30 cellular contexts compared by ENCODE assay signal in the genomic region with DNA sequence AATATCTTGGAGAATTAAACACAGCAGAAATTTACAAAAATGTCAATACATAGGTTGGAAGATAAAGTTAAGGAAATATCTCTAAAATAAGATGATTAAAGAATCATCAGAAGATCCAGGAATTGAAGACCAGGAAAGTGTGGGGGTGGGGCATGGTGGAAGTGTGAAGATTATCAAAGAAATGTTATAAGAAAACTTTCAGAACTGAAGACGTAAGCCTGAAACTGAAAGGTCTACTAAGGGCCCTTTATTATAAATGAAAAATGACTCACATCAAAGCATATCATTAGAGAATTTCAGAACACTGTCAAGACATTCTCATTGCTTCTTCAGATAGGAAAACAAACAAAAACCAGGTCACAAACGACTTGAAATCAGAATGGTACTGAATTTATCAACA.
DNase-seq lines count a peak whose midpoint lies in the region; ATAC-seq, FAIRE-seq and TF ChIP-seq lines count a peak whose summit lies in the region.
"Had no signal": no experiment of that assay in that cellular context is flagged by ENCODE, and none has a peak within 500 bp of the region (broad histone marks: within the 10 kb centered on the region; RNA-seq: fewer than 3 reads in every experiment).

No MANE protein-coding gene starts in this region.

- H3K9me3 Mint-ChIP-seq in activated CD8-positive, alpha-beta T cell treated with anti-CD3 and anti-CD28 coated beads for 36 hours = peaks cover 1% of the 10 kb centered on the region
- H3K9me3 Mint-ChIP-seq in activated CD8-positive, alpha-beta T cell treated with anti-CD3 and anti-CD28 coated beads, Interleukin-2, amount 10 ng/mL, durations not matched to agents 7 days and 5 days (ENCODE audit: insufficient read depth) = no peaks in the 10 kb centered on the region
- H3K9me3 Mint-ChIP-seq: CD8-positive, alpha-beta T cell had no signal

- no peaks in the 10 kb centered on the region for H3K9me3 ChIP-seq in pancreas
- H3K9me3 ChIP-seq: gastroesophageal sphincter, Peyer's patch had no signal

- H3K27ac ChIP-seq in pancreas = no peak overlapping the region
- H3K27ac ChIP-seq: gastroesophageal sphincter, Peyer's patch had no signal

- intact Hi-C loops in activated CD8-positive, alpha-beta T cell treated with anti-CD3 and anti-CD28 coated beads for 36 hours (cut with micrococcal nuclease) = no loop called here
- intact Hi-C loops in pancreas (cut with DNase I) = no loop called here

- no peak for FAIRE-seq in pancreas (lab: Jason Lieb, UNC)
- FAIRE-seq: bronchial epithelial cell, endothelial cell of umbilical vein, H54 had no signal

- peak; percentile 45 for ATAC-seq in activated CD8-positive, alpha-beta T cell treated with anti-CD3 and anti-CD28 coated beads for 36 hours
- no peak for ATAC-seq in activated CD8-positive, alpha-beta T cell treated with anti-CD3 and anti-CD28 coated beads, Interleukin-2, amount 10 ng/mL, durations not matched to agents 7 days and 5 days
- no peak for ATAC-seq in pancreas
- ATAC-seq: CD8-positive, alpha-beta T cell; gastroesophageal sphincter; left cardiac atrium; naive thymus-derived CD8-positive, alpha-beta T cell had no signal

- 51 to 59% methylated on average over 2 of the region's 2 CpGs for WGBS in pancreas, 2 donors

- H3K27ac Mint-ChIP-seq in activated CD8-positive, alpha-beta T cell treated with anti-CD3 and anti-CD28 coated beads for 36 hours = peak overlapping the region; percentile 22
- no peak overlapping the region for H3K27ac Mint-ChIP-seq in activated CD8-positive, alpha-beta T cell treated with anti-CD3 and anti-CD28 coated beads, Interleukin-2, amount 10 ng/mL, durations not matched to agents 7 days and 5 days
- H3K27ac Mint-ChIP-seq: activated naive CD4-positive, alpha-beta T cell treated with anti-CD3 and anti-CD28 coated beads, Interleukin-2, amount 50 U/mL, for 72 hours; B cell; CD8-positive, alpha-beta T cell had no signal

- CTCF ChIA-PET in activated CD8-positive, alpha-beta T cell treated with anti-CD3 and anti-CD28 coated beads for 36 hours (lab: Charles Lee) = no interaction called here
- CTCF ChIA-PET in activated CD8-positive, alpha-beta T cell treated with anti-CD3 and anti-CD28 coated beads, Interleukin-2, amount 10 ng/mL, durations not matched to agents 7 days and 5 days (lab: Charles Lee) = no interaction called here

- H3K36me3 ChIP-seq in pancreas = no peaks in the 10 kb centered on the region
- H3K36me3 ChIP-seq: gastroesophageal sphincter, Peyer's patch had no signal

- DNase-seq in activated CD8-positive, alpha-beta T cell treated with anti-CD3 and anti-CD28 coated beads for 36 hours = peak; percentile 46
- no peak for DNase-seq in activated CD8-positive, alpha-beta T cell treated with anti-CD3 and anti-CD28 coated beads, Interleukin-2, amount 10 ng/mL, durations not matched to agents 7 days and 5 days
- DNase-seq in GM13977 (ENCODE audit: low spot score) = peak; percentile 24
- peak; percentile 18 for DNase-seq in activated naive CD4-positive, alpha-beta T cell treated with anti-CD3 and anti-CD28 coated beads, Interleukin-2, amount 50 U/mL, for 16 hours
- peak; percentile 22 for DNase-seq in stimulated activated CD4-positive, alpha-beta T cell treated with anti-CD3 and anti-CD28 coated beads, Interleukin-4, amount 100 ng/mL, for 1 hour
- DNase-seq in dermis blood vessel endothelial cell = no peak
- no peak for DNase-seq in pancreas
- no peak for DNase-seq in NCI-H526 (lab: John Stamatoyannopoulos, UW)
- DNase-seq: ACHN; aorta; CD8-positive, alpha-beta T cell; hypothalamus; IMR-90; left cardiac atrium; MV-4-11; naive thymus-derived CD8-positive, alpha-beta T cell; NCI-H1436; NCI-H226; NCI-H748 treated with DMSO at 0.1 percent for 48 hours; occipital lobe; Peyer's patch; SHP77; substantia nigra; trophoblast cell had no signal

- H3K36me3 Mint-ChIP-seq in activated CD8-positive, alpha-beta T cell treated with anti-CD3 and anti-CD28 coated beads for 36 hours (ENCODE audit: low read depth) = no peaks in the 10 kb centered on the region
- no peaks in the 10 kb centered on the region for H3K36me3 Mint-ChIP-seq in activated CD8-positive, alpha-beta T cell treated with anti-CD3 and anti-CD28 coated beads, Interleukin-2, amount 10 ng/mL, durations not matched to agents 7 days and 5 days (ENCODE audit: low read depth)
- H3K36me3 Mint-ChIP-seq: activated naive CD4-positive, alpha-beta T cell treated with anti-CD3 and anti-CD28 coated beads, Interleukin-2, amount 50 U/mL, for 72 hours; CD8-positive, alpha-beta T cell; naive thymus-derived CD8-positive, alpha-beta T cell had no signal

- in situ Hi-C loops in GM13977 (cut with MboI; ENCODE audit: low pct_unique_long_range_greater_than_20kb, low sequenced_read_pairs, unreplicated experiment) = no loop called here

- H3K27me3 Mint-ChIP-seq in activated CD8-positive, alpha-beta T cell treated with anti-CD3 and anti-CD28 coated beads for 36 hours = peaks cover 6% of the 10 kb centered on the region
- H3K27me3 Mint-ChIP-seq in activated CD8-positive, alpha-beta T cell treated with anti-CD3 and anti-CD28 coated beads, Interleukin-2, amount 10 ng/mL, durations not matched to agents 7 days and 5 days (ENCODE audit: low read depth) = peaks cover 2% of the 10 kb centered on the region
- H3K27me3 Mint-ChIP-seq: B cell; naive thymus-derived CD8-positive, alpha-beta T cell had no signal

- peaks cover 30% of the 10 kb centered on the region for H3K4me1 Mint-ChIP-seq in activated CD8-positive, alpha-beta T cell treated with anti-CD3 and anti-CD28 coated beads for 36 hours (ENCODE audit: low read depth)
- H3K4me1 Mint-ChIP-seq in activated CD8-positive, alpha-beta T cell treated with anti-CD3 and anti-CD28 coated beads, Interleukin-2, amount 10 ng/mL, durations not matched to agents 7 days and 5 days (ENCODE audit: low read depth) = peaks cover 2% of the 10 kb centered on the region
- H3K4me1 Mint-ChIP-seq: B cell had no signal

- H3K4me1 ChIP-seq in pancreas = no peaks in the 10 kb centered on the region
- H3K4me1 ChIP-seq: gastroesophageal sphincter, Peyer's patch had no signal

- POLR2A ChIA-PET in activated CD8-positive, alpha-beta T cell treated with anti-CD3 and anti-CD28 coated beads for 36 hours (lab: Charles Lee) = interaction anchor here (0.8 kb wide), 1 partner anchor 18 kb away, joined by 3 read pairs; no protein-coding TSS in a partner anchor
- POLR2A ChIA-PET in activated CD8-positive, alpha-beta T cell treated with anti-CD3 and anti-CD28 coated beads, Interleukin-2, amount 10 ng/mL, durations not matched to agents 7 days and 5 days (lab: Charles Lee) = no interaction called here

- H3K27me3 ChIP-seq in pancreas = no peaks in the 10 kb centered on the region
- H3K27me3 ChIP-seq: gastroesophageal sphincter, Peyer's patch had no signal

- no peak for TF ChIP-seq CTCF in activated CD8-positive, alpha-beta T cell treated with anti-CD3 and anti-CD28 coated beads for 36 hours (IDR thresholded peaks at IDR 0.05)
- no peak for TF ChIP-seq CTCF in GM13977 (IDR thresholded peaks at IDR 0.05; ENCODE audit: extremely low read depth, insufficient read depth, missing control alignments)
- TF ChIP-seq CTCF in pancreas (IDR thresholded peaks at IDR 0.05) = no peak

- no peak overlapping the region for H3K4me3 Mint-ChIP-seq in activated CD8-positive, alpha-beta T cell treated with anti-CD3 and anti-CD28 coated beads for 36 hours
- no peak overlapping the region for H3K4me3 Mint-ChIP-seq in activated CD8-positive, alpha-beta T cell treated with anti-CD3 and anti-CD28 coated beads, Interleukin-2, amount 10 ng/mL, durations not matched to agents 7 days and 5 days
- H3K4me3 Mint-ChIP-seq: B cell; CD8-positive, alpha-beta T cell; naive thymus-derived CD8-positive, alpha-beta T cell had no signal

- no peak overlapping the region for H3K4me3 ChIP-seq in pancreas
- H3K4me3 ChIP-seq: gastroesophageal sphincter, Peyer's patch had no signal

Comparison
In these comparisons a context has a peak if more than half of its experiments do, and no peak if none do; other contexts are left out.
1. DNase-seq: peak in activated CD8-positive, alpha-beta T cell treated with anti-CD3 and anti-CD28 coated beads for 36 hours (single experiment), GM13977 (single experiment), activated naive CD4-positive, alpha-beta T cell treated with anti-CD3 and anti-CD28 coated beads, Interleukin-2, amount 50 U/mL, for 16 hours (single experiment) and stimulated activated CD4-positive, alpha-beta T cell treated with anti-CD3 and anti-CD28 coated beads, Interleukin-4, amount 100 ng/mL, for 1 hour (single experiment); none in activated CD8-positive, alpha-beta T cell treated with anti-CD3 and anti-CD28 coated beads, Interleukin-2, amount 10 ng/mL, durations not matched to agents 7 days and 5 days (single experiment), dermis blood vessel endothelial cell (single experiment), pancreas (0 of 6) and NCI-H526 (0 of 2).